Comparison of ENCODE assay signal across 16 cellular contexts in the genomic region with DNA sequence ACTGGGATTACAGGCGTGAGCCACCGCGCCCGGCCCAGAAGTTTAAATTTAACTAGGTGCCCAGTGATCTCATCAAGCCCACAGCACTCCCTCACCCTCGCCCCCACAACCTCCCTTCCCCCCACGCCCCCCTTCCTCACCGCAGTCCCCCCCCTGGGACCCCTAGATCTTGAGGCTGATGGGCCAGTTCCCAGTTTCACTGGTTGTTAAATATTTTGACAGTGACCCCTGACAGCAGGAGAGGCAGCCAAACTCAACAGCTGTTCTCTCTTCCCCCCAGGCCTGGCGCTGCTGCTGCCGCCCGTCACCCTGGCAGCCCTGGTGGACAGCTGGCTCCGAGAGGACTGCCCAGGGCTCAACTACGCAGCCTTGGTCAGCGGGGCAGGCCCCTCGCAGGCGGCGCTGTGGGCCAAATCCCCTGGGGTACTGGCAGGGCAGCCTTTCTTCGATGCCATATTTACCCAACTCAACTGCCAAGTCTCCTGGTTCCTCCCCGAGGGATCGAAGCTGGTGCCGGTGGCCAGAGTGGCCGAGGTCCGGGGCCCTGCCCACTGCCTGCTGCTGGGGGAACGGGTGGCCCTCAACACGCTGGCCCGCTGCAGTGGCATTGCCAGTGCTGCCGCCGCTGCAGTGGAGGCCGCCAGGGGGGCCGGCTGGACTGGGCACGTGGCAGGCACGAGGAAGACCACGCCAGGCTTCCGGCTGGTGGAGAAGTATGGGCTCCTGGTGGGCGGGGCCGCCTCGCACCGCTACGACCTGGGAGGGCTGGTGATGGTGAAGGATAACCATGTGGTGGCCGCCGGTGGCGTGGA. TPM values are rescaled to one million over a fixed set of nuclear protein-coding genes. Genes with fewer than 3 reads are reported as not detected.
DNase-seq lines count a peak whose midpoint lies in the region; ATAC-seq lines count a peak whose summit lies in the region.
"Had no signal": no experiment of that assay in that cellular context is flagged by ENCODE, and none has a peak within 500 bp of the region (broad histone marks: within the 10 kb centered on the region; RNA-seq: fewer than 3 reads in every experiment).

No MANE protein-coding gene starts in this region.

- H3K36me3 ChIP-seq in BLaER1 (peaks cover 47% of the 10 kb centered on the region), Karpas-422 (ENCODE audit: insufficient read depth, low read length) (no peaks in the 10 kb centered on the region)

- H3K79me2 ChIP-seq in Karpas-422 (ENCODE audit: low read length) = no peaks in the 10 kb centered on the region

- H3K9ac ChIP-seq in BLaER1 = peak overlapping the region; percentile 63
- H3K9ac ChIP-seq in Karpas-422 (ENCODE audit: low read length) = no peak overlapping the region

- H3K4me2 ChIP-seq in BLaER1 (peak overlapping the region; percentile 91), Karpas-422 (ENCODE audit: low read depth, low read length, poor library complexity, severe bottlenecking) (no peak overlapping the region)
- H3K4me2 ChIP-seq: PC-9 had no signal

- H3K9me3 ChIP-seq in BLaER1 (peaks cover 37% of the 10 kb centered on the region), Karpas-422 (ENCODE audit: low read length) (no peaks in the 10 kb centered on the region)

- H3K4me3 ChIP-seq in BLaER1 (peak overlapping the region; percentile 51), Karpas-422 (ENCODE audit: low read length) (no peak overlapping the region)
- H3K4me3 ChIP-seq: PC-9 had no signal

- peaks cover 66% of the 10 kb centered on the region for H3K4me1 ChIP-seq in BLaER1
- peaks cover 10% of the 10 kb centered on the region for H3K4me1 ChIP-seq in Karpas-422 (ENCODE audit: low read length)

- no peaks in the 10 kb centered on the region for H3K27me3 ChIP-seq in BLaER1
- no peaks in the 10 kb centered on the region for H3K27me3 ChIP-seq in Karpas-422 (ENCODE audit: low read length)

- no peaks in the 10 kb centered on the region for H4K20me1 ChIP-seq in BLaER1
- H4K20me1 ChIP-seq in Karpas-422 (ENCODE audit: insufficient read depth, low read depth, low read length) = no peaks in the 10 kb centered on the region

- DNase-seq in Karpas-422 (peak; percentile 49), fibroblast of the conjunctiva (ENCODE audit: low read depth) (peak; percentile 23), posterior vena cava (ENCODE audit: low spot score) (peak; percentile 78)
- DNase-seq in stimulated activated CD4-positive, alpha-beta T cell treated with anti-CD3 and anti-CD28 coated beads, Interleukin-4, amount 100 ng/mL, for 4 hours = no peak
- DNase-seq in stimulated activated CD8-positive, alpha-beta memory T cell treated with anti-CD3 and anti-CD28 coated beads, Interleukin-4, amount 100 ng/mL, for 48 hours = no peak
- DNase-seq: activated CD4-positive, alpha-beta T cell treated with anti-CD3 and anti-CD28 coated beads, Interleukin-2, amount 10 ng/mL, durations not matched to agents 24 days and 14 days; activated T-cell treated with anti-CD3 and anti-CD28 coated beads, Interleukin-2, amount 50 U/mL, for 24 hours; H9; left cardiac atrium; NCI-H187; PC-9; stimulated activated naive CD8-positive, alpha-beta T cell treated with anti-CD3 and anti-CD28 coated beads, Interleukin-15, amount 100 ng/mL, for 72 hours had no signal

- H2AFZ ChIP-seq in Karpas-422 (ENCODE audit: low read length) = no peak overlapping the region
- H2AFZ ChIP-seq: PC-9 had no signal

- no peaks in the 10 kb centered on the region for H3K9me2 ChIP-seq in Karpas-422 (replicated peaks; ENCODE audit: insufficient read depth, low read length)

- H3K27ac ChIP-seq in BLaER1 (peak overlapping the region; percentile 88), Karpas-422 (ENCODE audit: low read length) (no peak overlapping the region)
- H3K27ac ChIP-seq: PC-9 had no signal

- ATAC-seq in HG03521 (IDR thresholded peaks at IDR 0.05; ENCODE audit: unreplicated experiment) = no peak
- no peak for ATAC-seq in GM21390 (IDR thresholded peaks at IDR 0.05; ENCODE audit: unreplicated experiment)
- ATAC-seq: stimulated activated naive CD8-positive, alpha-beta T cell treated with anti-CD3 and anti-CD28 coated beads, Interleukin-15, amount 100 ng/mL, for 72 hours had no signal

- intact Hi-C loops in posterior vena cava (cut with DNase I) = loop anchor here (5.0 kb wide), 2 partner anchors 323 to 328 kb away; partner anchors contain the start of gene C16orf92 (in 1 of the 2)

RNA-seq across cellular contexts. Expression of gene QPRT, which starts 15.6 kb away (rescaled TPM):
- 39.6 and 45.8 TPM in 2 replicates for total RNA-seq in Karpas-422 (2014; rRNA removed; shearing (Covaris generic); ENCODE audit: low replicate concordance)
- total RNA-seq in posterior vena cava = 1 to 10 TPM; 1.7 to 7.4 TPM

RNA-seq across cellular contexts. Expression of gene SPN, which starts 31.5 kb away (rescaled TPM):
- 0.63 and 1.0 TPM in 2 replicates for total RNA-seq in Karpas-422 (2014; rRNA removed; shearing (Covaris generic); ENCODE audit: low replicate concordance)
- total RNA-seq in posterior vena cava = 1 to 10 TPM; 2.2 to 3.7 TPM
- total RNA-seq: NCI-H460 had no signal

RNA-seq across cellular contexts. Expression of gene C16orf54, which starts 51.2 kb away (rescaled TPM):
- 0.86 and 2.5 TPM in 2 replicates for total RNA-seq in Karpas-422 (2014; rRNA removed; shearing (Covaris generic); ENCODE audit: low replicate concordance)
- 1 to 10 TPM; 1.1 to 2.5 TPM for total RNA-seq in posterior vena cava
- total RNA-seq: H9, NCI-H460, PC-9 had no signal

Comparison
In these comparisons a context has a peak if more than half of its experiments do, and no peak if none do; other contexts are left out.
1. DNase-seq: peak in Karpas-422 (single experiment), fibroblast of the conjunctiva (single experiment) and posterior vena cava (single experiment); none in stimulated activated CD4-positive, alpha-beta T cell treated with anti-CD3 and anti-CD28 coated beads, Interleukin-4, amount 100 ng/mL, for 4 hours (0 of 2) and stimulated activated CD8-positive, alpha-beta memory T cell treated with anti-CD3 and anti-CD28 coated beads, Interleukin-4, amount 100 ng/mL, for 48 hours (single experiment).